In the genomic region with DNA sequence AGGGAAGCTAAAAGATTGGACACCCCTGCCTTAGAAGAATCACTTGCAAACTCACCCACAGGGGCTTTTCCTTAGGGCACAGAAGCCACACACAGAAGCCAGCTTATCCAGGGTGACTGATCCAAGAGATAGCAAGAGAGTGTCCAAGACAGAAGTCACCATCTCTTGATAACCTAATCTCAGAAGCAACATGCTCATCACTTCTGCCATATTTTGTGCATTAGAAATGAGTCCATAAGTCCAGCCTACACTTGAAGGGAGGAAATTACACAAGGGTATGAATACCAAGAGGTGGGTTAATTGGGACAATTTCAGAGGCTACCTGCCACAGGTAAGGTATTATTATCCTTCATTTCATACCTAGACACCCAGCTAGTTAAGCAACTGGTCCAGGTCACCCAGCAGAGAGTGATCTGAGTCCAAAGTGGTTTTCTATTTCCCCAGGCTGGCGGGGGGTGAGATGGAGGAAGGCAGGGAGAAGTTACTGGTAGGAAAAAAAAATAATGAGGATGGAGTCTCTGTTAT, we compare ENCODE assay signal across 23 cellular contexts. TPM values are rescaled to one million over a fixed set of nuclear protein-coding genes. Genes with fewer than 3 reads are reported as not detected.
DNase-seq lines count a peak whose midpoint lies in the region; ATAC-seq and TF ChIP-seq lines count a peak whose summit lies in the region.
"Had no signal": no experiment of that assay in that cellular context is flagged by ENCODE, and none has a peak within 500 bp of the region (broad histone marks: within the 10 kb centered on the region; RNA-seq: fewer than 3 reads in every experiment).

No MANE protein-coding gene starts in this region.

- H3K9me3 Mint-ChIP-seq in natural killer cell = peaks cover 3 to 5% of the 10 kb centered on the region in 2 donors
- H3K9me3 Mint-ChIP-seq in stimulated activated effector memory CD8-positive, alpha-beta T cell treated with anti-CD3 and anti-CD28 coated beads, Interleukin-12 subunit alpha, Interleukin-12 subunit beta, amount 100 ng/mL, for 72 hours = peaks cover 12% of the 10 kb centered on the region
- peaks cover 9 to 14% of the 10 kb centered on the region in 2 donors for H3K9me3 Mint-ChIP-seq in activated naive CD4-positive, alpha-beta T cell treated with anti-CD3 and anti-CD28 coated beads, Interleukin-2, amount 50 U/mL, for 72 hours

- no peaks in the 10 kb centered on the region for H3K9me3 ChIP-seq in GM23248 (ENCODE audit: low read depth)
- H3K9me3 ChIP-seq in Panc1 (ENCODE audit: control insufficient read depth, insufficient read depth, low read depth, low read length) = peaks cover 2% of the 10 kb centered on the region; the same call in 1 of the 2 replicates
- H3K9me3 ChIP-seq: SK-N-SH, upper lobe of right lung had no signal

- no peaks in the 10 kb centered on the region for H3K27me3 Mint-ChIP-seq in natural killer cell (ENCODE audit: low read depth in 2 of 2)
- H3K27me3 Mint-ChIP-seq: activated naive CD4-positive, alpha-beta T cell treated with anti-CD3 and anti-CD28 coated beads, Interleukin-2, amount 50 U/mL, for 24 hours; CD4-positive, alpha-beta memory T cell had no signal

- peaks cover 11% of the 10 kb centered on the region for H3K79me2 ChIP-seq in GM23248 (ENCODE audit: insufficient read depth)

- CTCF ChIA-PET in Panc1 (lab: Charles Lee) = interaction anchor here (0.9 kb wide), 1 partner anchor 48 kb away, joined by 8 read pairs; no protein-coding TSS in a partner anchor

- no peaks in the 10 kb centered on the region for H3K9me2 ChIP-seq in GM23248 (ENCODE audit: insufficient read depth)
- H3K9me2 ChIP-seq: SK-N-SH had no signal

- DNase-seq in GM23248 (no peak), Panc1 (ENCODE audit: low read depth, low spot score) (no peak), natural killer cell (no peak), posterior vena cava (ENCODE audit: low spot score) (no peak)
- no peak for DNase-seq in stimulated activated effector memory CD8-positive, alpha-beta T cell treated with anti-CD3 and anti-CD28 coated beads, Interleukin-12 subunit alpha, Interleukin-12 subunit beta, amount 100 ng/mL, for 72 hours (ENCODE audit: low spot score in 2 of 2)
- DNase-seq in activated naive CD4-positive, alpha-beta T cell treated with anti-CD3 and anti-CD28 coated beads, Interleukin-2, amount 50 U/mL, for 72 hours (ENCODE audit: low spot score in 2 of 2) = no peak
- DNase-seq: activated CD4-positive, alpha-beta T cell treated with anti-CD3 and anti-CD28 coated beads, Interleukin-2, amount 50 U/mL, for 4 hours; anterior cingulate cortex; CD4-positive, alpha-beta memory T cell; central memory CD4-positive, alpha-beta T cell; foreskin melanocyte; NCI-H2029 treated with DMSO at 0.1 percent for 48 hours; NCI-H2227 treated with DMSO at 0.1 percent for 48 hours; NCI-H82; nucleus accumbens; SK-N-SH; stimulated activated CD4-positive, alpha-beta T cell treated with anti-CD3 and anti-CD28 coated beads, Interleukin-4, amount 100 ng/mL, for 1 hour; substantia nigra; upper lobe of right lung had no signal

- H3K4me3 ChIP-seq in GM23248 = no peak overlapping the region
- H3K4me3 ChIP-seq in Panc1 (ENCODE audit: low read depth in 2 of 2, low read length in 2 of 2) = no peak overlapping the region
- H3K4me3 ChIP-seq: GM12878, upper lobe of right lung had no signal

- H3K36me3 Mint-ChIP-seq in natural killer cell = peaks cover 14% of the 10 kb centered on the region
- H3K36me3 Mint-ChIP-seq in stimulated activated effector memory CD8-positive, alpha-beta T cell treated with anti-CD3 and anti-CD28 coated beads, Interleukin-12 subunit alpha, Interleukin-12 subunit beta, amount 100 ng/mL, for 72 hours = no peaks in the 10 kb centered on the region
- H3K36me3 Mint-ChIP-seq in activated naive CD4-positive, alpha-beta T cell treated with anti-CD3 and anti-CD28 coated beads, Interleukin-2, amount 50 U/mL, for 72 hours = peaks cover 3 to 16% of the 10 kb centered on the region in 2 donors

- H2AFZ ChIP-seq in GM23248 = peak overlapping the region; percentile 72

- H3F3A ChIP-seq in GM23248 (ENCODE audit: insufficient read depth) = peaks cover 29% of the 10 kb centered on the region

- POLR2A ChIA-PET in Panc1 (lab: Charles Lee) = no interaction called here

- H3K4me1 Mint-ChIP-seq in natural killer cell = peaks cover 5 to 18% of the 10 kb centered on the region in 2 donors
- H3K4me1 Mint-ChIP-seq in stimulated activated effector memory CD8-positive, alpha-beta T cell treated with anti-CD3 and anti-CD28 coated beads, Interleukin-12 subunit alpha, Interleukin-12 subunit beta, amount 100 ng/mL, for 72 hours = peaks cover 12% of the 10 kb centered on the region

- intact Hi-C loops in Panc1 (cut with micrococcal nuclease; ENCODE audit: unreplicated experiment) (no loop called here), natural killer cell (cut with micrococcal nuclease) (no loop called here), posterior vena cava (cut with DNase I) (no loop called here)

- peak overlapping the region; percentile 80 for H3K9ac ChIP-seq in GM23248
- H3K9ac ChIP-seq: SK-N-SH had no signal

- in situ Hi-C loops in GM23248 (cut with MboI) (no loop called here), Panc1 (cut with HindIII; ENCODE audit: low pct_unique_long_range_greater_than_20kb, low sequenced_read_pairs) (no loop called here)

- H3K4me3 Mint-ChIP-seq in natural killer cell = peak overlapping the region; percentile 6
- H3K4me3 Mint-ChIP-seq in stimulated activated effector memory CD8-positive, alpha-beta T cell treated with anti-CD3 and anti-CD28 coated beads, Interleukin-12 subunit alpha, Interleukin-12 subunit beta, amount 100 ng/mL, for 72 hours = no peak overlapping the region
- H3K4me3 Mint-ChIP-seq: activated naive CD4-positive, alpha-beta T cell treated with anti-CD3 and anti-CD28 coated beads, Interleukin-2, amount 50 U/mL, for 24 hours; T-helper 1 cell treated with Interleukin-12 subunit alpha and Interleukin-12 subunit beta and Interleukin-4 antibody, amounts not matched to agents 30 μg/mL and 1 μg/mL, for 36 hours had no signal

- peak overlapping the region in 1 of 2 donors; percentile 29 for H3K27ac Mint-ChIP-seq in natural killer cell
- peak overlapping the region; percentile 32 for H3K27ac Mint-ChIP-seq in stimulated activated effector memory CD8-positive, alpha-beta T cell treated with anti-CD3 and anti-CD28 coated beads, Interleukin-12 subunit alpha, Interleukin-12 subunit beta, amount 100 ng/mL, for 72 hours
- peak overlapping the region in 1 of 2 donors; percentile 20 for H3K27ac Mint-ChIP-seq in activated naive CD4-positive, alpha-beta T cell treated with anti-CD3 and anti-CD28 coated beads, Interleukin-2, amount 50 U/mL, for 72 hours
- H3K27ac Mint-ChIP-seq: activated naive CD4-positive, alpha-beta T cell treated with anti-CD3 and anti-CD28 coated beads, Interleukin-2, amount 50 U/mL, for 24 hours; T-helper 1 cell treated with Interleukin-12 subunit alpha and Interleukin-12 subunit beta and Interleukin-4 antibody, amounts not matched to agents 30 μg/mL and 1 μg/mL, for 36 hours had no signal

- H3K27me3 ChIP-seq in GM23248 (replicated peaks; ENCODE audit: insufficient read depth) (no peaks in the 10 kb centered on the region), Panc1 (ENCODE audit: control insufficient read depth, insufficient read depth, low read length) (no peaks in the 10 kb centered on the region)
- H3K27me3 ChIP-seq: upper lobe of right lung had no signal

- H3K4me1 ChIP-seq in GM23248 (ENCODE audit: insufficient read depth) = peaks cover 24% of the 10 kb centered on the region
- H3K4me1 ChIP-seq in Panc1 (ENCODE audit: control insufficient read depth, insufficient read depth, low read length) = peaks cover 35% of the 10 kb centered on the region

- ATAC-seq in Panc1 (no peak), natural killer cell (no peak), HG02571 (IDR thresholded peaks at IDR 0.05; ENCODE audit: unreplicated experiment) (no peak)
- ATAC-seq in stimulated activated effector memory CD8-positive, alpha-beta T cell treated with anti-CD3 and anti-CD28 coated beads, Interleukin-12 subunit alpha, Interleukin-12 subunit beta, amount 100 ng/mL, for 72 hours = no peak
- ATAC-seq in activated naive CD4-positive, alpha-beta T cell treated with anti-CD3 and anti-CD28 coated beads, Interleukin-2, amount 50 U/mL, for 72 hours = no peak
- ATAC-seq: GM12878, upper lobe of right lung had no signal

- TF ChIP-seq CTCF in Panc1 (IDR thresholded peaks at IDR 0.05) (no peak), natural killer cell (IDR thresholded peaks at IDR 0.05) (no peak)

- no peaks in the 10 kb centered on the region for H4K20me1 ChIP-seq in GM23248 (ENCODE audit: insufficient read depth)

- 100% methylated on average over 1 of the region's 1 CpG for WGBS in GM23248 (ENCODE audit: low coverage in 1 of 2, low lambda C conversion rate in 2 of 2, missing lambda C conversion rate in 2 of 2), 2 experiments

- no TSS peak for BruUV-seq in Panc1 (replicated peaks; lab: Mats Ljungman, UMichigan)

- peak overlapping the region; percentile 47 for H3K4me2 ChIP-seq in GM23248 (ENCODE audit: unreplicated experiment)
- H3K4me2 ChIP-seq: SK-N-SH had no signal

- H3K27ac ChIP-seq in GM23248 = peak overlapping the region; percentile 97
- H3K27ac ChIP-seq in Panc1 (ENCODE audit: low read length) = peak overlapping the region; percentile 75
- H3K27ac ChIP-seq: upper lobe of right lung had no signal

- no peaks in the 10 kb centered on the region for H3K36me3 ChIP-seq in GM23248 (ENCODE audit: low read depth)
- peaks cover 4% of the 10 kb centered on the region; the same call in 1 of the 2 replicates for H3K36me3 ChIP-seq in Panc1 (ENCODE audit: control insufficient read depth, insufficient read depth, low read length)
- H3K36me3 ChIP-seq: upper lobe of right lung had no signal

RNA-seq across cellular contexts. Expression of a gene that starts 3.7 kb away (rescaled TPM):
- 233 and 235 TPM in 2 replicates for total RNA-seq in GM23248 (2014; rRNA removed; shearing (Covaris generic))
- polyA plus RNA-seq in GM23248 (2016; fragmentation: Nextera tagmentation; extraction: Ambion mirVana) = 66.4 and 75.8 TPM in 2 replicates
- total RNA-seq in Panc1 (2021; ENCODE audit: unreplicated experiment) (206 TPM), natural killer cell (100 to 1,000 TPM in 2 of 3 donors, 10 to 100 TPM in 1; 86.2 to 126 (median 121) TPM), posterior vena cava (100 to 1,000 TPM; 140 to 169 TPM)
- polyA plus RNA-seq in Panc1 (2012; ENCODE audit: insufficient read length) = 419 TPM
- total RNA-seq in activated naive CD4-positive, alpha-beta T cell treated with anti-CD3 and anti-CD28 coated beads, Interleukin-2, amount 50 U/mL, for 72 hours = 10 to 100 TPM; 37.0 to 52.9 TPM

RNA-seq across cellular contexts. Expression of a gene that starts 59.3 kb away (rescaled TPM):
- total RNA-seq in GM23248 (2014; rRNA removed; shearing (Covaris generic)) = 443 and 459 TPM in 2 replicates
- polyA plus RNA-seq in GM23248 (2016; fragmentation: Nextera tagmentation; extraction: Ambion mirVana) = 264 and 269 TPM in 2 replicates
- total RNA-seq in Panc1 (2021; ENCODE audit: unreplicated experiment) (79.9 TPM), natural killer cell (1,000 to 10,000 TPM; 1,579 to 2,725 (median 2,168) TPM), posterior vena cava (1,000 to 10,000 TPM in 1 of 2 donors, 100 to 1,000 TPM in 1; 445 to 1,411 TPM)
- 65.0 TPM for polyA plus RNA-seq in Panc1 (2012; ENCODE audit: insufficient read length)
- 10 to 100 TPM; 12.0 to 17.6 TPM for total RNA-seq in activated naive CD4-positive, alpha-beta T cell treated with anti-CD3 and anti-CD28 coated beads, Interleukin-2, amount 50 U/mL, for 72 hours
